ENCODE assay signal across 21 cellular contexts in the genomic region with DNA sequence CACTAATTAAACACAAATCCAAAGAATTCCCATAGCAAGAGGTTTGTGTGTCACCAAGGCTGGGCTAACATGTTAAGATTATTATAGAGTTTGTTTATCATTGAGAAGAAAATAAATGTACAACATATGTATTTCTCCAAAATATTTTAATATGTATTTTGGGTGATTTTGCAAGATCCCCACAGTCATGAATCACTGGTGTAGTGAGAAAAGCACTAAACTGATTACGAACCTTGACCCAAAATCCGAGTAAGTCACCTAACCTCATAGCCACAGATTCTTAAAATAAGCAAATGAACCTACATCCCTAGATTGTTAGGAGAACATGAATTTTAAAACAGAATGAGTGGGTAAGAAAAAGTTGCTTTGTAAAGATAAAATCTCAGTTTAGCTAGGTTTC.
DNase-seq lines count a peak whose midpoint lies in the region; ATAC-seq, FAIRE-seq and TF ChIP-seq lines count a peak whose summit lies in the region.
"Had no signal": no experiment of that assay in that cellular context is flagged by ENCODE, and none has a peak within 500 bp of the region (broad histone marks: within the 10 kb centered on the region; RNA-seq: fewer than 3 reads in every experiment).

No MANE protein-coding gene starts in this region.

- no peaks in the 10 kb centered on the region for H3K27me3 ChIP-seq in K562 (ENCODE audit: control insufficient read depth in 2 of 2, insufficient read depth in 2 of 2, low read length in 2 of 2)
- H3K27me3 ChIP-seq in smooth muscle cell (ENCODE audit: low read depth), result no peaks in the 10 kb centered on the region

- FAIRE-seq in K562 (lab: Jason Lieb, UNC), result peak; percentile 19
- FAIRE-seq: A204.1, D721Med, GM19239 had no signal

- WGBS in K562 (ENCODE audit: insufficient coverage, low coverage, missing lambda C conversion rate), result 67% methylated on average over 2 of the region's 2 CpGs
- 69% methylated on average over 2 of the region's 2 CpGs for WGBS in smooth muscle cell (ENCODE audit: low lambda C conversion rate)

- intact Hi-C loops in K562 (cut with micrococcal nuclease) (no loop called here), posterior cingulate gyrus (cut with DNase I) (no loop called here)

- CTCF ChIA-PET in K562 (lab: Yijun Ruan, JAX; ENCODE audit: low intra/inter-chr PET ratio), result no interaction called here

- H2AFZ ChIP-seq in K562 (ENCODE audit: low read depth, low read length) (no peak overlapping the region), smooth muscle cell (ENCODE audit: low read depth) (peak overlapping the region; percentile 11)
- H2AFZ ChIP-seq: PC-9 had no signal

- no TSS peak for BruUV-seq in K562 (replicated peaks; lab: Mats Ljungman, UMichigan)

- H3K9me1 ChIP-seq in K562 (ENCODE audit: control insufficient read depth, insufficient read depth, low read length), result no peaks in the 10 kb centered on the region

- H4K20me1 ChIP-seq in K562 (replicated peaks; ENCODE audit: control insufficient read depth, insufficient read depth, low read length) (no peaks in the 10 kb centered on the region), smooth muscle cell (ENCODE audit: low read depth) (no peaks in the 10 kb centered on the region)

- no peak for TF ChIP-seq POLR2A in K562 (conservative IDR thresholded peaks at IDR 0.05)

- DNase-seq in HCEC 1CT (peak; percentile 53), K562 (ENCODE audit: extremely low read depth in 1 of 4, low spot score in 3 of 4) (no peak), fibroblast of peridontal ligament (ENCODE audit: extremely low read depth) (peak; percentile 76), smooth muscle cell (lab: John Stamatoyannopoulos, UW; ENCODE audit: unreplicated experiment) (no peak), ureter (ENCODE audit: low spot score) (no peak), posterior cingulate gyrus (no peak)
- DNase-seq: H9, Karpas-422, NCI-H1694, NCI-H2081, NCI-H446 treated with DMSO at 0.1 percent for 48 hours, NCI-H526 treated with DMSO at 0.1 percent for 48 hours, PC-9, SHP77 treated with DMSO at 0.1 percent for 48 hours, SW 1271 had no signal

- POLR2A ChIA-PET in K562 (lab: Yijun Ruan, JAX), result interaction anchor here (0.6 kb wide), 1 partner anchor 42 kb away, joined by 3 read pairs; no protein-coding TSS in a partner anchor

- TF ChIP-seq CTCF in K562 (IDR thresholded peaks at IDR 0.05 in 2 of 3, conservative IDR thresholded peaks at IDR 0.05 in 1 of 3; ENCODE audit: insufficient read depth in 2 of 3, low read depth in 1 of 3, low read length in 3 of 3) (no peak), smooth muscle cell (IDR thresholded peaks at IDR 0.05; ENCODE audit: borderline replicate concordance, insufficient read depth, poor library complexity, severe bottlenecking) (no peak)

- in situ Hi-C loops in K562 (cut with MboI), result no loop called here

- ATAC-seq in K562 (no peak), HG02678 (IDR thresholded peaks at IDR 0.05; ENCODE audit: unreplicated experiment) (no peak)

- no peaks in the 10 kb centered on the region for H3F3A ChIP-seq in smooth muscle cell (ENCODE audit: low read depth)

- H3K4me1 ChIP-seq in K562 (replicated peaks in 1 of 2; ENCODE audit: control insufficient read depth in 2 of 2, insufficient read depth in 2 of 2, low read length in 2 of 2), result no peaks in the 10 kb centered on the region
- peaks cover 16% of the 10 kb centered on the region for H3K4me1 ChIP-seq in smooth muscle cell (ENCODE audit: low read depth)

- H3K9ac ChIP-seq in K562 (ENCODE audit: insufficient read depth in 1 of 2, low read depth in 2 of 2, low read length in 2 of 2) (no peak overlapping the region), smooth muscle cell (ENCODE audit: low read depth) (no peak overlapping the region)

- peaks cover 47% of the 10 kb centered on the region for H3K36me3 ChIP-seq in K562 (ENCODE audit: control insufficient read depth, insufficient read depth, low read length)
- no peaks in the 10 kb centered on the region for H3K36me3 ChIP-seq in smooth muscle cell (ENCODE audit: low read depth)

- no peak overlapping the region for H3K4me3 ChIP-seq in K562
- H3K4me3 ChIP-seq in smooth muscle cell, result no peak overlapping the region
- H3K4me3 ChIP-seq: PC-9, SK-N-MC had no signal

- H3K9me3 ChIP-seq in K562 (replicated peaks; ENCODE audit: control insufficient read depth, insufficient read depth, low read depth, low read length) (no peaks in the 10 kb centered on the region; the same call in none of the 2 replicates), smooth muscle cell (replicated peaks; ENCODE audit: low read depth) (no peaks in the 10 kb centered on the region)

- H3K27ac ChIP-seq in K562 (ENCODE audit: extremely low read depth, low read depth, low read length) (no peak overlapping the region), smooth muscle cell (ENCODE audit: low read depth) (peak overlapping the region; percentile 81)
- H3K27ac ChIP-seq: PC-9, RWPE1 had no signal

- no peak for TF ChIP-seq RAD21 in K562 (CRISPR knock-in tag; conservative IDR thresholded peaks at IDR 0.05 in 1 of 2, IDR thresholded peaks at IDR 0.05 in 1 of 2)

- H3K79me2 ChIP-seq in K562 (ENCODE audit: control insufficient read depth, insufficient read depth, low read length) (peaks cover 83% of the 10 kb centered on the region), smooth muscle cell (ENCODE audit: low read depth) (no peaks in the 10 kb centered on the region)

- no peak for TF ChIP-seq EP300 in K562 (IDR thresholded peaks at IDR 0.05; ENCODE audit: low read length)

- H3K4me2 ChIP-seq in K562 (ENCODE audit: insufficient read depth, low read length), result no peak overlapping the region
- H3K4me2 ChIP-seq in smooth muscle cell, result peak overlapping the region; percentile 33
- H3K4me2 ChIP-seq: PC-9 had no signal

TF ChIP-seq in K562, 482 proteins besides CTCF, POLR2A, EP300 and RAD21:
- TF ChIP-seq KDM1A (IDR thresholded peaks at IDR 0.05) (peak in 1 of 2 experiments; percentile 55; a peak in 2 of 4 replicates), GATA2 (CRISPR knock-in tag; IDR thresholded peaks at IDR 0.05) (no peak), SOX6 (IDR thresholded peaks at IDR 0.05) (no peak), RBM22 (IDR thresholded peaks at IDR 0.05; ENCODE audit: low read depth, low read length, poor library complexity, severe bottlenecking) (no peak)
- TF ChIP-seq, protein P1, sequence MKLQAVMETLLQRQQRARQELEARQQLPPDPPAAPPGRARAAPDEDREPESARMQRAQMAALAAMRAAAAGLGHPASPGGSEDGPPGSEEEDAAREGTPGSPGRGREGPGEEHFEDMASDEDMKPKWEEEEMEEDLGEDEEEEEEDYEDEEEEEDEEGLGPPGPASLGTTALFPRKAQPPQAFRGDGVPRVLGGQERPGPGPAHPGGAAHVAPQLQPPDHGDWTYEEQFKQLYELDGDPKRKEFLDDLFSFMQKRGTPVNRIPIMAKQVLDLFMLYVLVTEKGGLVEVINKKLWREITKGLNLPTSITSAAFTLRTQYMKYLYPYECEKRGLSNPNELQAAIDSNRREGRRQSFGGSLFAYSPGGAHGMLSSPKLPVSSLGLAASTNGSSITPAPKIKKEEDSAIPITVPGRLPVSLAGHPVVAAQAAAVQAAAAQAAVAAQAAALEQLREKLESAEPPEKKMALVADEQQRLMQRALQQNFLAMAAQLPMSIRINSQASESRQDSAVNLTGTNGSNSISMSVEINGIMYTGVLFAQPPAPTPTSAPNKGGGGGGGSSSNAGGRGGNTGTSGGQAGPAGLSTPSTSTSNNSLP (IDR thresholded peaks at IDR 0.05; ENCODE audit: borderline replicate concordance, low read depth, low read length), result no peak
- TF ChIP-seq, protein P2, sequence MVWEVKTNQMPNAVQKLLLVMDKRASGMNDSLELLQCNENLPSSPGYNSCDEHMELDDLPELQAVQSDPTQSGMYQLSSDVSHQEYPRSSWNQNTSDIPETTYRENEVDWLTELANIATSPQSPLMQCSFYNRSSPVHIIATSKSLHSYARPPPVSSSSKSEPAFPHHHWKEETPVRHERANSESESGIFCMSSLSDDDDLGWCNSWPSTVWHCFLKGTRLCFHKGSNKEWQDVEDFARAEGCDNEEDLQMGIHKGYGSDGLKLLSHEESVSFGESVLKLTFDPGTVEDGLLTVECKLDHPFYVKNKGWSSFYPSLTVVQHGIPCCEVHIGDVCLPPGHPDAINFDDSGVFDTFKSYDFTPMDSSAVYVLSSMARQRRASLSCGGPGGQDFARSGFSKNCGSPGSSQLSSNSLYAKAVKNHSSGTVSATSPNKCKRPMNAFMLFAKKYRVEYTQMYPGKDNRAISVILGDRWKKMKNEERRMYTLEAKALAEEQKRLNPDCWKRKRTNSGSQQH (CRISPR knock-in tag; IDR thresholded peaks at IDR 0.05), result no peak

Comparison
In these comparisons a context has a peak if more than half of its experiments do, and no peak if none do; other contexts are left out.
1. DNase-seq: peak in HCEC 1CT (single experiment) and fibroblast of peridontal ligament (single experiment); none in K562 (0 of 4), smooth muscle cell (single experiment), ureter (single experiment) and posterior cingulate gyrus (0 of 10).